In the genomic region with DNA sequence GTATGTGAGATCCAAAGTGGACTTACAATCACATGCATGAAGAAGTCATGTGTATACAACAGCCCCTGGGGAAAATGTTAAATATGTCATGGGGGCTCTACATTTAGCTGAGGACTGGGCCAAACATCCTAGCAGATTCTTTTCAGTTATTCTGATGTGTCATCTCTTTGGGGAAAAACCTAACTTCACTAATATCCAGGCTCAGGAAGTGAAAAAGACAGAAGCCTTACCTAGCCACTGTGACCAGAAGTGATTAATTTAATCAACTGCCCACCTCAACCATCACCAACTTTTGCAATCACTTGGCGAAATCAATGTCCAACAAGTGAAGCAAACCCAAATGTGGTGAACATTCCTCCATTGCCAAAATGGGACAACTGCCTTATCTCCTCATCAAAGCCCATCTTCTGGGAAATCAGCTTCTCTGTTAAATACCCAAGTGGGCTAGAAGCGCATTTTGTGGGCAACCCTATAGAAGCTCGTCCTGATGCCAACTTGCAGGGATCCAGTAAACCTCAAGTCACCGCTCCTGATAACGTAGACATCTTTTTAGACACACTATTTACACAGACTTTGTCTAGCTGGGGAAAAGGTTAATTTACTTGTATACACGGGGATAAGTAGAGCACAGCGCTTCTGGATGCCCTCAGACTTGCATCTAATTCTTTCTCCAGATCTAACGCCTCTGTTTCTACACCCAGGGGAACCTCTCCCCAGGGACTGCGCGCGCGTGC, we compare ENCODE assay signal across 17 cellular contexts. TPM values are rescaled to one million over a fixed set of nuclear protein-coding genes. Genes with fewer than 3 reads are reported as not detected.
DNase-seq lines count a peak whose midpoint lies in the region; ATAC-seq and TF ChIP-seq lines count a peak whose summit lies in the region.
"Had no signal": no experiment of that assay in that cellular context is flagged by ENCODE, and none has a peak within 500 bp of the region (broad histone marks: within the 10 kb centered on the region; RNA-seq: fewer than 3 reads in every experiment).

No MANE protein-coding gene starts in this region.

- H3K36me3 Mint-ChIP-seq in Calu3 (ENCODE audit: insufficient read depth, unreplicated experiment): peaks cover 14% of the 10 kb centered on the region
- H3K36me3 Mint-ChIP-seq in WTC11: no peaks in the 10 kb centered on the region
- no peaks in the 10 kb centered on the region for H3K36me3 Mint-ChIP-seq in progenitor cell of endocrine pancreas (ENCODE audit: insufficient read depth)
- H3K36me3 Mint-ChIP-seq: activated naive CD4-positive, alpha-beta T cell treated with anti-CD3 and anti-CD28 coated beads, Interleukin-2, amount 10 ng/mL, durations not matched to agents 7 days and 5 days had no signal

- ATAC-seq in WTC11 (no peak), psoas muscle (no peak), HG02885 (IDR thresholded peaks at IDR 0.05; ENCODE audit: poor library complexity, unreplicated experiment) (no peak)

- H3K9me3 Mint-ChIP-seq in Calu3 (ENCODE audit: low read depth, unreplicated experiment) (peaks cover 2% of the 10 kb centered on the region), WTC11 (no peaks in the 10 kb centered on the region), progenitor cell of endocrine pancreas (ENCODE audit: low read depth) (no peaks in the 10 kb centered on the region)
- H3K9me3 Mint-ChIP-seq: activated naive CD4-positive, alpha-beta T cell treated with anti-CD3 and anti-CD28 coated beads, Interleukin-2, amount 10 ng/mL, durations not matched to agents 7 days and 5 days; central memory CD8-positive, alpha-beta T cell had no signal

- H3K4me3 ChIP-seq in kidney epithelial cell (ENCODE audit: low read depth, low read length): peak overlapping the region; percentile 64
- no peak overlapping the region for H3K4me3 ChIP-seq in psoas muscle

- no peaks in the 10 kb centered on the region for H3K36me3 ChIP-seq in kidney epithelial cell (ENCODE audit: control insufficient read depth, insufficient read depth, low read length)
- no peaks in the 10 kb centered on the region for H3K36me3 ChIP-seq in psoas muscle (ENCODE audit: insufficient read depth in 1 of 2, low read depth in 1 of 2)
- H3K36me3 ChIP-seq: suprapubic skin had no signal

- H3K27me3 ChIP-seq in kidney epithelial cell (ENCODE audit: control insufficient read depth, insufficient read depth, low read length) (peaks cover 8% of the 10 kb centered on the region), psoas muscle (ENCODE audit: insufficient read depth in 3 of 3, low read length in 2 of 3) (peaks cover 3 to 47% (median 13%) of the 10 kb centered on the region in 3 donors)

- CTCF ChIA-PET in Calu3 (lab: Charles Lee): no interaction called here
- CTCF ChIA-PET in WTC11 (lab: Charles Lee): no interaction called here

- no peak overlapping the region for H3K27ac ChIP-seq in psoas muscle
- H3K27ac ChIP-seq: suprapubic skin had no signal

- H3K4me1 Mint-ChIP-seq in Calu3 (ENCODE audit: low read depth, unreplicated experiment) (peaks cover 20% of the 10 kb centered on the region), WTC11 (peaks cover 29% of the 10 kb centered on the region), progenitor cell of endocrine pancreas (ENCODE audit: low read depth) (peaks cover 21% of the 10 kb centered on the region)

- BruUV-seq in Calu3 (replicated peaks; lab: Mats Ljungman, UMichigan): no TSS peak

- TF ChIP-seq CTCF in Calu3 (IDR thresholded peaks at IDR 0.05; ENCODE audit: unreplicated experiment) (no peak), WTC11 (IDR thresholded peaks at IDR 0.05) (no peak), kidney epithelial cell (IDR thresholded peaks at IDR 0.05; ENCODE audit: insufficient read depth, low read length, poor library complexity, severe bottlenecking) (no peak), progenitor cell of endocrine pancreas (IDR thresholded peaks at IDR 0.05; ENCODE audit: unreplicated experiment) (no peak), psoas muscle (IDR thresholded peaks at IDR 0.05) (no peak)

- H3K4me3 Mint-ChIP-seq in Calu3 (ENCODE audit: low read depth, unreplicated experiment): peak overlapping the region; percentile 81
- H3K4me3 Mint-ChIP-seq in WTC11: peak overlapping the region; percentile 63; the same call in 1 of the 2 replicates
- peak overlapping the region; percentile 18 for H3K4me3 Mint-ChIP-seq in progenitor cell of endocrine pancreas (ENCODE audit: low read depth)
- H3K4me3 Mint-ChIP-seq: activated naive CD4-positive, alpha-beta T cell treated with anti-CD3 and anti-CD28 coated beads, Interleukin-2, amount 10 ng/mL, durations not matched to agents 7 days and 5 days; central memory CD8-positive, alpha-beta T cell had no signal

- WGBS in psoas muscle, 3 donors: 60 to 67% (median 62%) methylated on average over 12 of the region's 12 CpGs

- DNase-seq in Calu3 (no peak), WTC11 (ENCODE audit: low spot score) (no peak), kidney epithelial cell (ENCODE audit: low read depth) (no peak), progenitor cell of endocrine pancreas (ENCODE audit: low spot score, unreplicated experiment) (no peak), psoas muscle (no peak), GOT3 (lab: John Stamatoyannopoulos, UW) (no peak), DMS53 (lab: John Stamatoyannopoulos, UW) (no peak)
- DNase-seq: activated CD4-positive, CD25-positive, alpha-beta regulatory T cell treated with anti-CD3 and anti-CD28 coated beads, Interleukin-2, amount 50 U/mL, for 72 hours; activated CD8-positive, alpha-beta memory T cell treated with anti-CD3 and anti-CD28 coated beads, Interleukin-2, amount 50 U/mL, for 48 hours; activated naive CD4-positive, alpha-beta T cell treated with anti-CD3 and anti-CD28 coated beads, Interleukin-2, amount 10 ng/mL, durations not matched to agents 7 days and 5 days; left cardiac atrium; NCI-H1105; small intestine had no signal

- intact Hi-C loops in Calu3 (cut with micrococcal nuclease; ENCODE audit: unreplicated experiment) (no loop called here), psoas muscle (cut with DNase I) (no loop called here)

- H3K27ac Mint-ChIP-seq in Calu3 (ENCODE audit: unreplicated experiment) (no peak overlapping the region), WTC11 (no peak overlapping the region), progenitor cell of endocrine pancreas (no peak overlapping the region)
- H3K27ac Mint-ChIP-seq: activated naive CD4-positive, alpha-beta T cell treated with anti-CD3 and anti-CD28 coated beads, Interleukin-2, amount 10 ng/mL, durations not matched to agents 7 days and 5 days had no signal

- no peaks in the 10 kb centered on the region for H3K27me3 Mint-ChIP-seq in Calu3 (ENCODE audit: unreplicated experiment)
- peaks cover 90% of the 10 kb centered on the region for H3K27me3 Mint-ChIP-seq in WTC11 (ENCODE audit: low read depth)
- peaks cover 56% of the 10 kb centered on the region for H3K27me3 Mint-ChIP-seq in progenitor cell of endocrine pancreas

- POLR2A ChIA-PET in WTC11 (lab: Charles Lee): no interaction called here

- no peaks in the 10 kb centered on the region for H3K9me3 ChIP-seq in psoas muscle
- H3K9me3 ChIP-seq: suprapubic skin had no signal

- H3K4me1 ChIP-seq in psoas muscle: peaks cover 4% of the 10 kb centered on the region

TF ChIP-seq in WTC11, 78 proteins besides CTCF, POLR2A, EP300 and RAD21:
- no peak for TF ChIP-seq KAT7 (CRISPR knock-in tag; IDR thresholded peaks at IDR 0.05; ENCODE audit: borderline replicate concordance)
- no peak for TF ChIP-seq ETV6 (CRISPR knock-in tag; IDR thresholded peaks at IDR 0.05)
- no peak for TF ChIP-seq ESRRA (CRISPR knock-in tag; IDR thresholded peaks at IDR 0.05; ENCODE audit: borderline replicate concordance)
- TF ChIP-seq, protein P1, sequence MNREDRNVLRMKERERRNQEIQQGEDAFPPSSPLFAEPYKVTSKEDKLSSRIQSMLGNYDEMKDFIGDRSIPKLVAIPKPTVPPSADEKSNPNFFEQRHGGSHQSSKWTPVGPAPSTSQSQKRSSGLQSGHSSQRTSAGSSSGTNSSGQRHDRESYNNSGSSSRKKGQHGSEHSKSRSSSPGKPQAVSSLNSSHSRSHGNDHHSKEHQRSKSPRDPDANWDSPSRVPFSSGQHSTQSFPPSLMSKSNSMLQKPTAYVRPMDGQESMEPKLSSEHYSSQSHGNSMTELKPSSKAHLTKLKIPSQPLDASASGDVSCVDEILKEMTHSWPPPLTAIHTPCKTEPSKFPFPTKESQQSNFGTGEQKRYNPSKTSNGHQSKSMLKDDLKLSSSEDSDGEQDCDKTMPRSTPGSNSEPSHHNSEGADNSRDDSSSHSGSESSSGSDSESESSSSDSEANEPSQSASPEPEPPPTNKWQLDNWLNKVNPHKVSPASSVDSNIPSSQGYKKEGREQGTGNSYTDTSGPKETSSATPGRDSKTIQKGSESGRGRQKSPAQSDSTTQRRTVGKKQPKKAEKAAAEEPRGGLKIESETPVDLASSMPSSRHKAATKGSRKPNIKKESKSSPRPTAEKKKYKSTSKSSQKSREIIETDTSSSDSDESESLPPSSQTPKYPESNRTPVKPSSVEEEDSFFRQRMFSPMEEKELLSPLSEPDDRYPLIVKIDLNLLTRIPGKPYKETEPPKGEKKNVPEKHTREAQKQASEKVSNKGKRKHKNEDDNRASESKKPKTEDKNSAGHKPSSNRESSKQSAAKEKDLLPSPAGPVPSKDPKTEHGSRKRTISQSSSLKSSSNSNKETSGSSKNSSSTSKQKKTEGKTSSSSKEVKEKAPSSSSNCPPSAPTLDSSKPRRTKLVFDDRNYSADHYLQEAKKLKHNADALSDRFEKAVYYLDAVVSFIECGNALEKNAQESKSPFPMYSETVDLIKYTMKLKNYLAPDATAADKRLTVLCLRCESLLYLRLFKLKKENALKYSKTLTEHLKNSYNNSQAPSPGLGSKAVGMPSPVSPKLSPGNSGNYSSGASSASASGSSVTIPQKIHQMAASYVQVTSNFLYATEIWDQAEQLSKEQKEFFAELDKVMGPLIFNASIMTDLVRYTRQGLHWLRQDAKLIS (CRISPR knock-in tag; IDR thresholded peaks at IDR 0.05; ENCODE audit: borderline replicate concordance): no peak
- no peak for TF ChIP-seq ZNF121 (CRISPR knock-in tag; IDR thresholded peaks at IDR 0.05)

RNA-seq across cellular contexts. Expression of gene HHIP, which starts 1.4 kb away (rescaled TPM):
- total RNA-seq in Calu3 (2022) (0.61 and 1.6 TPM in 2 replicates), WTC11 (2021) (0.14 to 0.27 TPM (median 0.22 TPM) in 3 replicates), kidney epithelial cell (0.27 and 0.54 TPM in 2 replicates), progenitor cell of endocrine pancreas (0.22 and 0.44 TPM in 2 replicates), psoas muscle (under 1 TPM in 3 of 4 donors, not detected in 1; 0.16 to 0.56 (median 0.21) TPM)
- polyA plus RNA-seq in psoas muscle: under 1 TPM; 0.01 to 0.34 (median 0.03) TPM
- polyA plus RNA-seq: neural cell had no signal

Comparison
In these comparisons a context has a peak if more than half of its experiments do, and no peak if none do; other contexts are left out.
1. H3K4me3 Mint-ChIP-seq: peak in every context shown above with its lines; median percentile 81 in Calu3; 63 in WTC11; 18 in progenitor cell of endocrine pancreas.